In genomic region chr4:15855804-15856475, GRCh38 we compare ENCODE assay signal across 18 cellular contexts.
DNase-seq lines count a peak whose midpoint lies in the region; ATAC-seq and TF ChIP-seq lines count a peak whose summit lies in the region.
"Had no signal": no experiment of that assay in that cellular context is flagged by ENCODE, and none has a peak within 500 bp of the region (broad histone marks: within the 10 kb centered on the region; RNA-seq: fewer than 3 reads in every experiment).

No MANE protein-coding gene starts in this region.

- peaks cover 3 to 8% of the 10 kb centered on the region in 2 donors for H3K36me3 Mint-ChIP-seq in stimulated activated naive B cell treated with anti-CD40 and anti-IgM and Interleukin-4, amounts not matched to agents 10 μg/mL and 1 μg/mL and 100 μg/mL, for 72 hours
- H3K36me3 Mint-ChIP-seq in T-cell, result peaks cover 6% of the 10 kb centered on the region

- no peak overlapping the region for H3K4me3 Mint-ChIP-seq in stimulated activated naive B cell treated with anti-CD40 and anti-IgM and Interleukin-4, amounts not matched to agents 10 μg/mL and 1 μg/mL and 100 μg/mL, for 72 hours
- no peak overlapping the region for H3K4me3 Mint-ChIP-seq in T-cell
- H3K4me3 Mint-ChIP-seq: activated CD4-positive, alpha-beta memory T cell treated with anti-CD3 and anti-CD28 coated beads, Interleukin-2, amount 10 ng/mL, durations not matched to agents 7 days and 5 days; activated naive CD8-positive, alpha-beta T cell treated with anti-CD3 and anti-CD28 coated beads, Interleukin-2, amount 50 U/mL, for 24 hours; neural crest cell had no signal

- no peak for ATAC-seq in body of pancreas
- ATAC-seq in heart right ventricle, result peak; percentile 47 to 87 (median 76)
- ATAC-seq in stimulated activated naive B cell treated with anti-CD40 and anti-IgM and Interleukin-4, amounts not matched to agents 10 μg/mL and 1 μg/mL and 100 μg/mL, for 72 hours (replicated peaks), result no peak
- no peak for ATAC-seq in GM19395 (IDR thresholded peaks at IDR 0.05; ENCODE audit: unreplicated experiment)
- ATAC-seq in T-cell (replicated peaks in 1 of 4), result no peak
- ATAC-seq: activated naive CD8-positive, alpha-beta T cell treated with anti-CD3 and anti-CD28 coated beads, Interleukin-2, amount 50 U/mL, for 24 hours had no signal

- 55 to 56% methylated on average over 7 of the region's 7 CpGs for WGBS in body of pancreas, 2 donors
- 36 to 42% methylated on average over 7 of the region's 7 CpGs for WGBS in heart right ventricle, 2 donors

- DNase-seq in HT1080 (ENCODE audit: low read depth), result peak; percentile 15
- DNase-seq in body of pancreas, result peak in 3 of 4 donors; percentile 9 to 20 (median 20)
- DNase-seq in heart right ventricle, result peak; percentile 64 to 71
- no peak for DNase-seq in stimulated activated naive B cell treated with anti-CD40 and anti-IgM and Interleukin-4, amounts not matched to agents 10 μg/mL and 1 μg/mL and 100 μg/mL, for 72 hours
- no peak for DNase-seq in HuH-7.5 (ENCODE audit: low spot score)
- no peak for DNase-seq in T-cell
- DNase-seq: activated CD4-positive, alpha-beta memory T cell treated with anti-CD3 and anti-CD28 coated beads, Interleukin-2, amount 10 ng/mL, durations not matched to agents 7 days and 5 days; activated naive CD8-positive, alpha-beta T cell treated with anti-CD3 and anti-CD28 coated beads, Interleukin-2, amount 50 U/mL, for 24 hours; KBM-7; midbrain; NCI-H1092; NCI-H2171 treated with DMSO at 0.1 percent for 48 hours; RPMI8226; stimulated activated CD4-positive, alpha-beta T cell treated with anti-CD3 and anti-CD28 coated beads, Interleukin-2, amount 100 ng/mL, for 48 hours had no signal

- no peak overlapping the region for H3K27ac ChIP-seq in body of pancreas
- H3K27ac ChIP-seq in heart right ventricle, result peak overlapping the region in 5 of 10 donors; percentile 6 to 31 (median 22)
- H3K27ac ChIP-seq: BLaER1, coronary artery had no signal

- H3K9me3 Mint-ChIP-seq in stimulated activated naive B cell treated with anti-CD40 and anti-IgM and Interleukin-4, amounts not matched to agents 10 μg/mL and 1 μg/mL and 100 μg/mL, for 72 hours, result peaks cover 1 to 4% of the 10 kb centered on the region in 2 donors
- no peaks in the 10 kb centered on the region for H3K9me3 Mint-ChIP-seq in T-cell
- H3K9me3 Mint-ChIP-seq: activated CD4-positive, alpha-beta memory T cell treated with anti-CD3 and anti-CD28 coated beads, Interleukin-2, amount 10 ng/mL, durations not matched to agents 7 days and 5 days; activated naive CD8-positive, alpha-beta T cell treated with anti-CD3 and anti-CD28 coated beads, Interleukin-2, amount 50 U/mL, for 24 hours; neural crest cell had no signal

- H3K4me1 ChIP-seq in body of pancreas (no peaks in the 10 kb centered on the region), heart right ventricle (peaks cover 0 to 9% (median 0%) of the 10 kb centered on the region in 9 donors)
- H3K4me1 ChIP-seq: BLaER1 had no signal

- H3K9me3 ChIP-seq in body of pancreas (no peaks in the 10 kb centered on the region), heart right ventricle (no peaks in the 10 kb centered on the region)
- H3K9me3 ChIP-seq: BLaER1 had no signal

- no peak for TF ChIP-seq CTCF in body of pancreas (IDR thresholded peaks at IDR 0.05)
- no peak for TF ChIP-seq CTCF in heart right ventricle (IDR thresholded peaks at IDR 0.05)

- no peak overlapping the region for H3K4me3 ChIP-seq in body of pancreas
- no peak overlapping the region for H3K4me3 ChIP-seq in heart right ventricle
- H3K4me3 ChIP-seq: BLaER1, coronary artery had no signal

- no peaks in the 10 kb centered on the region for H3K27me3 ChIP-seq in body of pancreas
- no peaks in the 10 kb centered on the region for H3K27me3 ChIP-seq in heart right ventricle
- H3K27me3 ChIP-seq: BLaER1 had no signal

- POLR2A ChIA-PET in T-cell (lab: Charles Lee), result no interaction called here

- H3K36me3 ChIP-seq in body of pancreas (replicated peaks in 1 of 2; ENCODE audit: insufficient read depth in 1 of 2, low read depth in 2 of 2) (no peaks in the 10 kb centered on the region), heart right ventricle (peaks cover 0 to 6% (median 0%) of the 10 kb centered on the region in 9 donors)

- intact Hi-C loops in body of pancreas (cut with DNase I) (no loop called here), heart right ventricle (cut with DNase I) (no loop called here)

- peaks cover 0 to 2% of the 10 kb centered on the region in 2 donors for H3K4me1 Mint-ChIP-seq in stimulated activated naive B cell treated with anti-CD40 and anti-IgM and Interleukin-4, amounts not matched to agents 10 μg/mL and 1 μg/mL and 100 μg/mL, for 72 hours
- H3K4me1 Mint-ChIP-seq in T-cell, result no peaks in the 10 kb centered on the region
- H3K4me1 Mint-ChIP-seq: activated CD4-positive, alpha-beta memory T cell treated with anti-CD3 and anti-CD28 coated beads, Interleukin-2, amount 10 ng/mL, durations not matched to agents 7 days and 5 days; activated naive CD8-positive, alpha-beta T cell treated with anti-CD3 and anti-CD28 coated beads, Interleukin-2, amount 50 U/mL, for 24 hours; neural crest cell had no signal

- CTCF ChIA-PET in T-cell (lab: Charles Lee), result interaction anchor here (0.6 to 0.9 kb wide), 2 partner anchors 27 to 452 kb away, joined by 3 read pairs; no protein-coding TSS in a partner anchor

- no peak for TF ChIP-seq POLR2A in body of pancreas (IDR thresholded peaks at IDR 0.05)

- peak overlapping the region; percentile 42 for H3K27ac Mint-ChIP-seq in stimulated activated naive B cell treated with anti-CD40 and anti-IgM and Interleukin-4, amounts not matched to agents 10 μg/mL and 1 μg/mL and 100 μg/mL, for 72 hours
- H3K27ac Mint-ChIP-seq in T-cell, result no peak overlapping the region
- H3K27ac Mint-ChIP-seq: activated CD4-positive, alpha-beta memory T cell treated with anti-CD3 and anti-CD28 coated beads, Interleukin-2, amount 10 ng/mL, durations not matched to agents 7 days and 5 days; activated naive CD8-positive, alpha-beta T cell treated with anti-CD3 and anti-CD28 coated beads, Interleukin-2, amount 50 U/mL, for 24 hours had no signal

- no peaks in the 10 kb centered on the region for H3K27me3 Mint-ChIP-seq in stimulated activated naive B cell treated with anti-CD40 and anti-IgM and Interleukin-4, amounts not matched to agents 10 μg/mL and 1 μg/mL and 100 μg/mL, for 72 hours
- H3K27me3 Mint-ChIP-seq in T-cell, result no peaks in the 10 kb centered on the region

Comparison
In these comparisons a context has a peak if more than half of its experiments do, and no peak if none do; other contexts are left out.
1. DNase-seq: peak in HT1080 (single experiment), body of pancreas (3 of 4) and heart right ventricle (2 of 2); none in stimulated activated naive B cell treated with anti-CD40 and anti-IgM and Interleukin-4, amounts not matched to agents 10 μg/mL and 1 μg/mL and 100 μg/mL, for 72 hours (single experiment), HuH-7.5 (single experiment) and T-cell (0 of 34).
2. ATAC-seq: peak in heart right ventricle (8 of 8); none in body of pancreas (single experiment), stimulated activated naive B cell treated with anti-CD40 and anti-IgM and Interleukin-4, amounts not matched to agents 10 μg/mL and 1 μg/mL and 100 μg/mL, for 72 hours (0 of 2), GM19395 (single experiment) and T-cell (0 of 4).